7 cellular contexts compared by ENCODE assay signal in the genomic region with DNA sequence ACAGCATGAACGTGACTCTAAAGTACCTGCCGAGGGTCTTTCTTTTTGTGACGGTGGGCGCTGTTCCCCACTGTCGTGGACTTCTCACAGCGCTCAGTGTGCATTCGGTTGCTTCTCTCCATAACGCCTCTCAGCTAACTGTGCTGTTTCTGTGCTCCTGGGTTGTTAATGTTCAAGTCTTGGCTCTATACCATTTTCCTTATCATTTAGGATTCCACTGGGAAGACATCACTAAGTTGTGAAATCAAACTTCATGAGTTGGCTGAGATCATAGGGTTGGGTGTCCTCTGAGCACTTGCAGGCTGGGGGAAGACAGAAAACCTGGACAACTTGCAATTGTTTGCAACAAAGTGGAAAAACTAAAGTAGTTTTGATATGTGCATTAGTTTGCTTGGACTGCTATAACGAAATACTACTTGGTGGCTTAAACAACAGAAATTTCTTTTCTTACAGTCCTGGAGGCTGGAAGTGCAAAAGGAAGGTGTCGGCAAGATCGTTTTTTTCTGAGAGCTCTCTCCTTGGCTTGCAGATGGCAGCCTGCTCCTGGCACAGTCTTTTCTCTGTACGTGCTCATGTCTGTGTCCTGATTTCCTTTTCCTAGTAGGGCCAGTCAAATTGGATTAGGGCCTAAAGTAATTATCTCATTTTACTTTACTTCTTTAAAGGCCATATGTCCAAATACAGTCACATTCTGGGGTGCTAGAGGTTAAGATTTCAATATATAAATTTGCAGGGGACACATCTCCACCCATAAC.
A peak's percentile ranks its signal among the peaks of the same experiment; 100 is the strongest.
DNase-seq lines count a peak whose midpoint lies in the region; ATAC-seq and TF ChIP-seq lines count a peak whose summit lies in the region.
"Not testable (repeated sequence)": the region's sequence is repeated elsewhere in the genome, so short reads cannot be mapped to it uniquely, and the experiment has no call there.

No MANE protein-coding gene starts in this region.

- DNase-seq in CD4-positive, CD25-positive, alpha-beta regulatory T cell; right atrium auricular region (ENCODE audit: low spot score); omental fat pad (ENCODE audit: low spot score): not testable (repeated sequence)
- peak; percentile 54 to 68 for DNase-seq in cardiac fibroblast (ENCODE audit: low read depth in 2 of 2)
- DNase-seq in fibroblast of villous mesenchyme (ENCODE audit: low read depth), result peak; percentile 62

- H3K9me3 Mint-ChIP-seq in CD4-positive, CD25-positive, alpha-beta regulatory T cell; activated naive CD4-positive, alpha-beta T cell treated with anti-CD3 and anti-CD28 coated beads, Interleukin-2, amount 50 U/mL, for 24 hours: not testable (repeated sequence)

- not testable (repeated sequence) for H3K36me3 ChIP-seq in CD4-positive, CD25-positive, alpha-beta regulatory T cell (ENCODE audit: control insufficient read depth, insufficient read depth, low read length); right atrium auricular region

- peaks cover 18% of the 10 kb centered on the region for H3K4me1 ChIP-seq in CD4-positive, CD25-positive, alpha-beta regulatory T cell (ENCODE audit: control insufficient read depth, insufficient read depth, low read length, poor library complexity, severe bottlenecking)
- H3K4me1 ChIP-seq in right atrium auricular region, result not testable (repeated sequence)

- peaks cover 14% of the 10 kb centered on the region for H3K36me3 Mint-ChIP-seq in CD4-positive, CD25-positive, alpha-beta regulatory T cell
- H3K36me3 Mint-ChIP-seq in activated naive CD4-positive, alpha-beta T cell treated with anti-CD3 and anti-CD28 coated beads, Interleukin-2, amount 50 U/mL, for 24 hours, result peaks cover 16% of the 10 kb centered on the region

- not testable (repeated sequence) for H3K27me3 ChIP-seq in CD4-positive, CD25-positive, alpha-beta regulatory T cell (ENCODE audit: control insufficient read depth, insufficient read depth, low read length); right atrium auricular region

- peak overlapping the region; percentile 48 for H3K4me3 ChIP-seq in CD4-positive, CD25-positive, alpha-beta regulatory T cell (ENCODE audit: low read depth, low read length)
- H3K4me3 ChIP-seq in cardiac fibroblast (replicated peaks in 1 of 2; ENCODE audit: low read depth in 2 of 2, low read length in 2 of 2); right atrium auricular region: not testable (repeated sequence)
- peak overlapping the region; percentile 27 for H3K4me3 ChIP-seq in fibroblast of villous mesenchyme (ENCODE audit: low read depth, low read length)

- H3K4me1 Mint-ChIP-seq in CD4-positive, CD25-positive, alpha-beta regulatory T cell, result peaks cover 4 to 38% (median 19%) of the 10 kb centered on the region in 4 donors
- peaks cover 36% of the 10 kb centered on the region for H3K4me1 Mint-ChIP-seq in activated naive CD4-positive, alpha-beta T cell treated with anti-CD3 and anti-CD28 coated beads, Interleukin-2, amount 50 U/mL, for 24 hours

- peak overlapping the region; percentile 70 for H3K27ac ChIP-seq in CD4-positive, CD25-positive, alpha-beta regulatory T cell (ENCODE audit: insufficient read depth, low read length, poor library complexity, severe bottlenecking)
- H3K27ac ChIP-seq in right atrium auricular region, result peak overlapping the region; percentile 55 to 76

- not testable (repeated sequence) for H3K9me3 ChIP-seq in CD4-positive, CD25-positive, alpha-beta regulatory T cell (ENCODE audit: control insufficient read depth in 2 of 2, low read length in 2 of 2); right atrium auricular region

- H3K4me3 Mint-ChIP-seq in CD4-positive, CD25-positive, alpha-beta regulatory T cell, result peak overlapping the region; percentile 63 to 86 (median 74)
- H3K4me3 Mint-ChIP-seq in activated naive CD4-positive, alpha-beta T cell treated with anti-CD3 and anti-CD28 coated beads, Interleukin-2, amount 50 U/mL, for 24 hours, result peak overlapping the region; percentile 23

- ATAC-seq in CD4-positive, CD25-positive, alpha-beta regulatory T cell (ENCODE audit: low read depth in 2 of 2); SK-N-SH treated with all-trans-retinoic acid at 6 μM for 48 hours: not testable (repeated sequence)
- ATAC-seq in omental fat pad (ENCODE audit: low FRiP score), result peak; percentile 88

- TF ChIP-seq CTCF in cardiac fibroblast (IDR thresholded peaks at IDR 0.05; ENCODE audit: low read depth, low read length); fibroblast of villous mesenchyme (IDR thresholded peaks at IDR 0.05; ENCODE audit: insufficient read depth, low read depth, low read length); right atrium auricular region (IDR thresholded peaks at IDR 0.05); omental fat pad (IDR thresholded peaks at IDR 0.05): not testable (repeated sequence)

- H3K27ac Mint-ChIP-seq in CD4-positive, CD25-positive, alpha-beta regulatory T cell, result peak overlapping the region in 2 of 3 donors; percentile 25 to 84
- peak overlapping the region; percentile 35 for H3K27ac Mint-ChIP-seq in activated naive CD4-positive, alpha-beta T cell treated with anti-CD3 and anti-CD28 coated beads, Interleukin-2, amount 50 U/mL, for 24 hours

- H3K27me3 Mint-ChIP-seq in CD4-positive, CD25-positive, alpha-beta regulatory T cell; activated naive CD4-positive, alpha-beta T cell treated with anti-CD3 and anti-CD28 coated beads, Interleukin-2, amount 50 U/mL, for 24 hours: not testable (repeated sequence)

TF ChIP-seq in SK-N-SH treated with all-trans-retinoic acid at 6 μM for 48 hours, 23 proteins besides CTCF, POLR2A, EP300 and RAD21:
- TF ChIP-seq ISL1 (CRISPR knock-in tag; IDR thresholded peaks at IDR 0.05), result peak; percentile 22; the same call in 1 of the 2 replicates
TF ChIP-seq in SK-N-SH treated with all-trans-retinoic acid at 6 μM for 48 hours: peak in this region for 1; not testable (repeated sequence) for 22.
